Comparison of ENCODE assay signal across 10 cellular contexts in genomic region chr2:70902067-70902442, GRCh38. TPM values are rescaled to one million over a fixed set of nuclear protein-coding genes. Genes with fewer than 3 reads are reported as not detected.
A peak's percentile ranks its signal among the peaks of the same experiment; 100 is the strongest.
DNase-seq lines count a peak whose midpoint lies in the region; ATAC-seq and TF ChIP-seq lines count a peak whose summit lies in the region.
"Had no signal": no experiment of that assay in that cellular context is flagged by ENCODE, and none has a peak within 500 bp of the region (broad histone marks: within the 10 kb centered on the region; RNA-seq: fewer than 3 reads in every experiment).

No MANE protein-coding gene starts in this region.

- peak overlapping the region; percentile 33 to 50 for H3K27ac ChIP-seq in breast epithelium
- no peak overlapping the region for H3K27ac ChIP-seq in mammary epithelial cell (ENCODE audit: insufficient read depth, low read depth, low read length)
- H3K27ac ChIP-seq in VCaP = peak overlapping the region; percentile 85
- no peak overlapping the region for H3K27ac ChIP-seq in tibial artery

- TF ChIP-seq CTCF in breast epithelium (IDR thresholded peaks at IDR 0.05) = no peak
- TF ChIP-seq CTCF in mammary epithelial cell (conservative IDR thresholded peaks at IDR 0.05 in 1 of 2, IDR thresholded peaks at IDR 0.05 in 1 of 2; ENCODE audit: extremely low read depth in 1 of 2, insufficient read depth in 1 of 2, low read depth in 1 of 2, low read length in 2 of 2) = no peak
- no peak for TF ChIP-seq CTCF in VCaP (conservative IDR thresholded peaks at IDR 0.05)
- no peak for TF ChIP-seq CTCF in tibial artery (IDR thresholded peaks at IDR 0.05)

- no peaks in the 10 kb centered on the region for H4K20me1 ChIP-seq in mammary epithelial cell (ENCODE audit: insufficient read depth, low read length)

- CTCF ChIA-PET in mammary epithelial cell (lab: Charles Lee; ENCODE audit: low non-redundant PET) = no interaction called here

- H3K36me3 ChIP-seq in breast epithelium (no peaks in the 10 kb centered on the region), mammary epithelial cell (ENCODE audit: insufficient read depth, low read length) (no peaks in the 10 kb centered on the region), tibial artery (no peaks in the 10 kb centered on the region)

- DNase-seq in breast epithelium (ENCODE audit: low spot score in 2 of 2) = no peak
- DNase-seq in mammary epithelial cell = no peak
- peak; percentile 60 for DNase-seq in kidney tubule cell (ENCODE audit: low spot score)
- DNase-seq in tibial artery = no peak
- no peak for DNase-seq in HCEC 1CT
- DNase-seq in NCI-H69 (lab: John Stamatoyannopoulos, UW) = no peak
- DNase-seq: activated CD4-positive, alpha-beta T cell treated with anti-CD3 and anti-CD28 coated beads for 48 hours; effector CD4-positive, alpha-beta T cell had no signal

- dilution Hi-C loops in mammary epithelial cell (cut with HindIII; ENCODE audit: low sequenced_read_pairs) = no loop called here

- H3K27me3 ChIP-seq in breast epithelium (peaks cover 0 to 38% of the 10 kb centered on the region in 2 donors), mammary epithelial cell (ENCODE audit: insufficient read depth, low read length) (peaks cover 36% of the 10 kb centered on the region), tibial artery (peaks cover 0 to 95% of the 10 kb centered on the region in 2 donors)

- in situ Hi-C loops in mammary epithelial cell (cut with MboI; ENCODE audit: low sequenced_read_pairs in 2 of 2) = no loop called here

- H2AFZ ChIP-seq in mammary epithelial cell (ENCODE audit: low read depth, low read length) = no peak overlapping the region

- no peak overlapping the region for H3K4me2 ChIP-seq in mammary epithelial cell (ENCODE audit: insufficient read depth, low read depth, low read length)

- no peak for TF ChIP-seq POLR2A in breast epithelium (IDR thresholded peaks at IDR 0.05)

- H3K4me1 ChIP-seq in breast epithelium (no peaks in the 10 kb centered on the region), mammary epithelial cell (ENCODE audit: insufficient read depth, low read length) (peaks cover 10% of the 10 kb centered on the region), tibial artery (peaks cover 0 to 35% (median 28%) of the 10 kb centered on the region in 4 donors)

- H3K9me3 ChIP-seq in breast epithelium (no peaks in the 10 kb centered on the region), mammary epithelial cell (replicated peaks; ENCODE audit: insufficient read depth, low read length) (no peaks in the 10 kb centered on the region), tibial artery (no peaks in the 10 kb centered on the region)

- no peak overlapping the region for H3K9ac ChIP-seq in mammary epithelial cell (ENCODE audit: insufficient read depth, low read length)

- ATAC-seq in HG02981 (IDR thresholded peaks at IDR 0.05; ENCODE audit: unreplicated experiment) = no peak

- intact Hi-C loops in breast epithelium (cut with DNase I; ENCODE audit: low total_unique reads) (no loop called here), mammary epithelial cell (cut with micrococcal nuclease) (no loop called here), tibial artery (cut with DNase I; ENCODE audit: low total_unique reads) (no loop called here)

- no peaks in the 10 kb centered on the region for H3K79me2 ChIP-seq in mammary epithelial cell (ENCODE audit: insufficient read depth, low read length)

- H3K4me3 ChIP-seq in breast epithelium (peak overlapping the region in 2 of 3 donors; percentile 62 to 68), mammary epithelial cell (replicated peaks in 1 of 3; ENCODE audit: insufficient read depth in 1 of 3, low read depth in 2 of 3, low read length in 3 of 3) (no peak overlapping the region), tibial artery (peak overlapping the region; percentile 51 to 60)

- BruUV-seq in mammary epithelial cell (replicated peaks; lab: Mats Ljungman, UMichigan) = no TSS peak

- 88% methylated on average over 5 of the region's 5 CpGs for WGBS in mammary epithelial cell (ENCODE audit: low coverage, missing lambda C conversion rate)

RNA-seq across cellular contexts. Expression of gene VAX2, which starts 1.7 kb away (rescaled TPM):
- total RNA-seq in breast epithelium (1 to 10 TPM; 1.3 to 5.1 (median 4.6) TPM), mammary epithelial cell (under 1 TPM in 1 of 2 donors, not detected in 1; 0.67 TPM)
- not detected for polyA plus RNA-seq in mammary epithelial cell
- not detected for polyA minus RNA-seq in mammary epithelial cell

RNA-seq across cellular contexts. Expression of gene ATP6V1B1, which starts 33.6 kb away (rescaled TPM):
- total RNA-seq in breast epithelium = 10 to 100 TPM in 1 of 3 donors, 1 to 10 TPM in 2; 1.8 to 38.2 (median 4.6) TPM
- total RNA-seq in mammary epithelial cell = 1 to 10 TPM in 1 of 2 donors, not detected in 1; 1.3 TPM
- polyA plus RNA-seq in mammary epithelial cell = 0.03 TPM
- polyA minus RNA-seq in mammary epithelial cell = not detected

Comparison
In these comparisons a context has a peak if more than half of its experiments do, and no peak if none do; other contexts are left out.
1. H3K27ac ChIP-seq: peak in breast epithelium (2 of 2) and VCaP (single experiment); none in mammary epithelial cell (single experiment) and tibial artery (0 of 2).
2. H3K4me3 ChIP-seq: peak in breast epithelium (2 of 3) and tibial artery (2 of 2); none in mammary epithelial cell (0 of 3).